ENCODE assay signal across 8 cellular contexts in genomic region chr1:207797229-207797973, GRCh38. TPM values are rescaled to one million over a fixed set of nuclear protein-coding genes. Genes with fewer than 3 reads are reported as not detected.
DNase-seq lines count a peak whose midpoint lies in the region; ATAC-seq and TF ChIP-seq lines count a peak whose summit lies in the region.

No MANE protein-coding gene starts in this region.

- peaks cover 0 to 24% (median 7%) of the 10 kb centered on the region in 9 donors for H3K4me1 ChIP-seq in heart right ventricle

- no peaks in the 10 kb centered on the region for H3K9me3 ChIP-seq in heart right ventricle

- peaks cover 11% of the 10 kb centered on the region for H3K36me3 Mint-ChIP-seq in activated naive CD8-positive, alpha-beta T cell treated with anti-CD3 and anti-CD28 coated beads, Interleukin-2, amount 50 U/mL, for 24 hours (ENCODE audit: low read depth)

- DNase-seq in EH (ENCODE audit: low read depth) (peak; percentile 89), HCEC 1CT (peak; percentile 81), NAMALWA (ENCODE audit: low spot score) (peak; percentile 79), SW480 (ENCODE audit: low spot score) (peak; percentile 62), heart right ventricle (peak; percentile 76 to 83), renal cortical epithelial cell (ENCODE audit: low read depth) (peak; percentile 90)
- DNase-seq in activated naive CD8-positive, alpha-beta T cell treated with anti-CD3 and anti-CD28 coated beads, Interleukin-2, amount 50 U/mL, for 24 hours, result peak; percentile 85

- H3K27ac Mint-ChIP-seq in activated naive CD8-positive, alpha-beta T cell treated with anti-CD3 and anti-CD28 coated beads, Interleukin-2, amount 50 U/mL, for 24 hours, result no peak overlapping the region

- intact Hi-C loops in heart right ventricle (cut with DNase I), result loop anchor here in 1 of 10 donors (5.0 kb wide), 1 partner anchor 45 kb away; the partner anchor contains the start of gene CD46

- no peak overlapping the region for H3K4me3 ChIP-seq in heart right ventricle

- H3K9me3 Mint-ChIP-seq in activated naive CD8-positive, alpha-beta T cell treated with anti-CD3 and anti-CD28 coated beads, Interleukin-2, amount 50 U/mL, for 24 hours, result no peaks in the 10 kb centered on the region

- no peaks in the 10 kb centered on the region for H3K27me3 Mint-ChIP-seq in activated naive CD8-positive, alpha-beta T cell treated with anti-CD3 and anti-CD28 coated beads, Interleukin-2, amount 50 U/mL, for 24 hours

- peaks cover 0 to 80% (median 9%) of the 10 kb centered on the region in 9 donors for H3K36me3 ChIP-seq in heart right ventricle

- ATAC-seq in activated naive CD8-positive, alpha-beta T cell treated with anti-CD3 and anti-CD28 coated beads, Interleukin-2, amount 50 U/mL, for 24 hours, result peak; percentile 91
- ATAC-seq in heart right ventricle (peak; percentile 69 to 89 (median 78)), HG02840 (IDR thresholded peaks at IDR 0.05; ENCODE audit: low FRiP score, unreplicated experiment) (no peak)

- peak; percentile 73 to 87 (median 80) for TF ChIP-seq CTCF in heart right ventricle (IDR thresholded peaks at IDR 0.05)

- peak overlapping the region; percentile 14 for H3K4me3 Mint-ChIP-seq in activated naive CD8-positive, alpha-beta T cell treated with anti-CD3 and anti-CD28 coated beads, Interleukin-2, amount 50 U/mL, for 24 hours

- peaks cover 35% of the 10 kb centered on the region for H3K4me1 Mint-ChIP-seq in activated naive CD8-positive, alpha-beta T cell treated with anti-CD3 and anti-CD28 coated beads, Interleukin-2, amount 50 U/mL, for 24 hours

- no peaks in the 10 kb centered on the region for H3K27me3 ChIP-seq in heart right ventricle

- peak overlapping the region in 7 of 10 donors; percentile 4 to 40 (median 20) for H3K27ac ChIP-seq in heart right ventricle

- 56 to 57% methylated on average over 7 of the region's 7 CpGs for WGBS in heart right ventricle, 2 donors

RNA-seq across cellular contexts. Expression of gene CD46, which starts 45.5 kb away (rescaled TPM):
- total RNA-seq in heart right ventricle (100 to 1,000 TPM in 4 of 10 donors, 10 to 100 TPM in 6; 84.0 to 114 (median 97.0) TPM), renal cortical epithelial cell (160 and 249 TPM in 2 replicates)
- 10 to 100 TPM; 44.0 to 69.2 TPM for polyA plus RNA-seq in heart right ventricle
